In the genomic region with DNA sequence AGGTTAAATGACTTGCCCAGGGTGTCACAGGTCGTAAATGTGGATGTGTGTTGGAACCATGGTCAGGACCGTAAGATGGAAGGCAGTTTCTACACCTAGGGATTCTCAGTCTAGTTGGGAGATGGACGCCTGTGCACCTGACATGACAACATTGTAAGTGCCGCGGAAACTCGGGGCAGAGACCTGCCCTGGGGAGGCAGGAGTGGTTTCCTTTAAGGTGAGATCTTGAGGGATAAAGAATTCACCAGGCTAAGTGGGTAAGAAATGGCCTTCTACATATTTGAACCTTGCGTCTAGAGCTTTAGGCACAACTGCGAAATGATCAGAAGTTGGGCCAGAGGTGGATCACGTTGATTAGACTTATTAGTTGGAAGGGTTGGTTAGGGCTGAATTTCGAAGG, we compare ENCODE assay signal across 12 cellular contexts. TPM values are rescaled to one million over a fixed set of nuclear protein-coding genes. Genes with fewer than 3 reads are reported as not detected.
A peak's percentile ranks its signal among the peaks of the same experiment; 100 is the strongest.
DNase-seq lines count a peak whose midpoint lies in the region; ATAC-seq and TF ChIP-seq lines count a peak whose summit lies in the region.
"Had no signal": no experiment of that assay in that cellular context is flagged by ENCODE, and none has a peak within 500 bp of the region (broad histone marks: within the 10 kb centered on the region; RNA-seq: fewer than 3 reads in every experiment).

No MANE protein-coding gene starts in this region.

- H2BK15ac ChIP-seq in H9 (ENCODE audit: low read depth, low read length), result no peak overlapping the region

- POLR2A ChIA-PET in activated naive CD8-positive, alpha-beta T cell treated with anti-CD3 and anti-CD28 coated beads, Interleukin-2, amount 10 ng/mL, durations not matched to agents 7 days and 5 days (lab: Charles Lee), result interaction anchor here (0.8 to 1.1 kb wide), 2 partner anchors 11 to 17 kb away, joined by 3 to 4 read pairs; no protein-coding TSS in a partner anchor
- POLR2A ChIA-PET in naive thymus-derived CD4-positive, alpha-beta T cell (lab: Charles Lee), result interaction anchor here (0.6 to 1.6 kb wide), 9 partner anchors 15 to 104 kb away, joined by 3 to 7 read pairs (median 3); partner anchors contain the start of gene ATG16L1

- no peak overlapping the region for H3K18ac ChIP-seq in H9 (ENCODE audit: insufficient read length, low read depth, low read length)

- no peak overlapping the region for H2AK5ac ChIP-seq in H9 (ENCODE audit: insufficient read length, low read length)

- H3K79me1 ChIP-seq in H9 (ENCODE audit: insufficient read depth, low read depth, low read length, poor library complexity, severe bottlenecking), result no peaks in the 10 kb centered on the region

- peak overlapping the region; percentile 92 for H3K4me2 ChIP-seq in H9 (ENCODE audit: insufficient read depth, insufficient read length, low read length)

- H2BK20ac ChIP-seq in H9 (ENCODE audit: low read depth, low read length, poor library complexity, severe bottlenecking), result no peak overlapping the region

- no CpG with 5 or more reads among the region's 10 CpGs for WGBS in H9 (ENCODE audit: extremely low coverage, insufficient read length, low lambda C conversion rate)

- H3K23ac ChIP-seq in H9 (ENCODE audit: insufficient read length, low read depth, low read length), result no peak overlapping the region

- H3K36me3 Mint-ChIP-seq in H9 (ENCODE audit: insufficient read depth in 1 of 3, low read depth in 3 of 3), result peaks cover 3 to 10% (median 5%) of the 10 kb centered on the region in 3 experiments; a peak in 5 of 7 replicates
- peaks cover 30% of the 10 kb centered on the region for H3K36me3 Mint-ChIP-seq in activated naive CD8-positive, alpha-beta T cell treated with anti-CD3 and anti-CD28 coated beads, Interleukin-2, amount 10 ng/mL, durations not matched to agents 7 days and 5 days
- H3K36me3 Mint-ChIP-seq in naive thymus-derived CD4-positive, alpha-beta T cell, result peaks cover 3 to 24% (median 15%) of the 10 kb centered on the region in 5 donors

- no peak overlapping the region; a peak in 1 of 7 replicates for H3K27ac Mint-ChIP-seq in H9
- peak overlapping the region; percentile 22 for H3K27ac Mint-ChIP-seq in activated naive CD8-positive, alpha-beta T cell treated with anti-CD3 and anti-CD28 coated beads, Interleukin-2, amount 10 ng/mL, durations not matched to agents 7 days and 5 days
- peak overlapping the region in 8 of 9 donors; percentile 73 to 96 (median 92) for H3K27ac Mint-ChIP-seq in naive thymus-derived CD4-positive, alpha-beta T cell

- ATAC-seq in activated naive CD8-positive, alpha-beta T cell treated with anti-CD3 and anti-CD28 coated beads, Interleukin-2, amount 10 ng/mL, durations not matched to agents 7 days and 5 days (ENCODE audit: low read depth), result no peak
- ATAC-seq in naive thymus-derived CD4-positive, alpha-beta T cell, result no peak

- no peak overlapping the region for H3K27ac ChIP-seq in H9 (ENCODE audit: insufficient read length, low read depth, low read length)
- H3K27ac ChIP-seq in naive thymus-derived CD4-positive, alpha-beta T cell (ENCODE audit: low read depth, low read length), result no peak overlapping the region

- H3K36me3 ChIP-seq in BE2C, result peaks cover 3% of the 10 kb centered on the region; the same call in 1 of the 2 replicates
- peaks cover 0 to 3% (median 0%) of the 10 kb centered on the region in 3 experiments for H3K36me3 ChIP-seq in naive thymus-derived CD4-positive, alpha-beta T cell (ENCODE audit: control insufficient read depth in 2 of 3, insufficient read depth in 3 of 3, low read length in 3 of 3)
- H3K36me3 ChIP-seq: tibial nerve had no signal

- H3K9me3 ChIP-seq in BE2C, result no peaks in the 10 kb centered on the region
- H3K9me3 ChIP-seq in H9 (ENCODE audit: control insufficient read depth, low read depth, low read length), result no peaks in the 10 kb centered on the region
- no peaks in the 10 kb centered on the region for H3K9me3 ChIP-seq in naive thymus-derived CD4-positive, alpha-beta T cell (ENCODE audit: control insufficient read depth in 2 of 3, low read length in 3 of 3)
- H3K9me3 ChIP-seq: tibial nerve had no signal

- H3K23me2 ChIP-seq in H9 (ENCODE audit: insufficient read length, low read depth, low read length, poor library complexity, severe bottlenecking), result peaks cover 13% of the 10 kb centered on the region

- H3K4ac ChIP-seq in H9 (ENCODE audit: low read depth, low read length), result no peak overlapping the region

- H3K9ac ChIP-seq in H9 (ENCODE audit: extremely low read depth, insufficient read length, low read length), result no peak overlapping the region

- intact Hi-C loops in naive thymus-derived CD4-positive, alpha-beta T cell (cut with micrococcal nuclease), result loop anchor here (1.0 to 5.0 kb wide), 8 partner anchors 17 to 88 kb away; no protein-coding TSS in a partner anchor

- peak overlapping the region; percentile 89 for H3K4me3 ChIP-seq in BE2C (ENCODE audit: low read depth, low read length)
- H3K4me3 ChIP-seq in naive thymus-derived CD4-positive, alpha-beta T cell (ENCODE audit: low read length), result peak overlapping the region; percentile 44

- H2BK120ac ChIP-seq in H9 (ENCODE audit: low read depth, low read length, poor library complexity, severe bottlenecking), result no peak overlapping the region

- H3K4me1 ChIP-seq in BE2C (peaks cover 28% of the 10 kb centered on the region), H9 (ENCODE audit: insufficient read depth, low read length) (no peaks in the 10 kb centered on the region; the same call in 1 of the 2 replicates)
- peaks cover 39 to 42% of the 10 kb centered on the region in 2 donors for H3K4me1 ChIP-seq in naive thymus-derived CD4-positive, alpha-beta T cell (ENCODE audit: control insufficient read depth in 2 of 2, insufficient read depth in 2 of 2, low read length in 2 of 2)

- no peak overlapping the region for H2BK12ac ChIP-seq in H9 (ENCODE audit: insufficient read length, low read depth, low read length)

- peaks cover 18 to 19% of the 10 kb centered on the region in 2 experiments for H3K4me1 Mint-ChIP-seq in H9
- H3K4me1 Mint-ChIP-seq in activated naive CD8-positive, alpha-beta T cell treated with anti-CD3 and anti-CD28 coated beads, Interleukin-2, amount 10 ng/mL, durations not matched to agents 7 days and 5 days, result peaks cover 56% of the 10 kb centered on the region
- H3K4me1 Mint-ChIP-seq in naive thymus-derived CD4-positive, alpha-beta T cell, result peaks cover 62 to 75% (median 67%) of the 10 kb centered on the region in 7 donors

- no peak overlapping the region for H3K56ac ChIP-seq in H9 (ENCODE audit: insufficient read length, low read depth, low read length)

- DNase-seq in BE2C, result no peak
- DNase-seq in H9, result no peak
- no peak for DNase-seq in activated naive CD8-positive, alpha-beta T cell treated with anti-CD3 and anti-CD28 coated beads, Interleukin-2, amount 10 ng/mL, durations not matched to agents 7 days and 5 days
- DNase-seq in naive thymus-derived CD4-positive, alpha-beta T cell, result no peak
- no peak for DNase-seq in NCI-H510A (lab: John Stamatoyannopoulos, UW)
- no peak for DNase-seq in NCI-H2081 treated with DMSO at 0.1 percent for 48 hours (lab: John Stamatoyannopoulos, UW)
- no peak for DNase-seq in GM19238 (ENCODE audit: insufficient read length, low spot score)
- no peak for DNase-seq in GM13976 (ENCODE audit: low spot score)
- DNase-seq: dermis blood vessel endothelial cell, MV-4-11 had no signal

- no peak overlapping the region for H4K91ac ChIP-seq in H9 (ENCODE audit: insufficient read length, low read depth, low read length)

- peaks cover 1% of the 10 kb centered on the region; the same call in 1 of the 2 replicates for H3K79me2 ChIP-seq in H9 (ENCODE audit: insufficient read depth, low read length)

- H3K27me3 Mint-ChIP-seq in H9 (ENCODE audit: low read depth), result peaks cover 48% of the 10 kb centered on the region
- H3K27me3 Mint-ChIP-seq in activated naive CD8-positive, alpha-beta T cell treated with anti-CD3 and anti-CD28 coated beads, Interleukin-2, amount 10 ng/mL, durations not matched to agents 7 days and 5 days, result no peaks in the 10 kb centered on the region
- no peaks in the 10 kb centered on the region for H3K27me3 Mint-ChIP-seq in naive thymus-derived CD4-positive, alpha-beta T cell

- CTCF ChIA-PET in naive thymus-derived CD4-positive, alpha-beta T cell (lab: Charles Lee), result interaction anchor here (0.8 to 2.4 kb wide), 4 partner anchors 29 to 109 kb away, joined by 3 to 14 read pairs (median 6); no protein-coding TSS in a partner anchor

- H3K27me3 ChIP-seq in BE2C, result no peaks in the 10 kb centered on the region
- H3K27me3 ChIP-seq in H9 (ENCODE audit: insufficient read depth, low read length), result peaks cover 5% of the 10 kb centered on the region; the same call in 1 of the 2 replicates
- no peaks in the 10 kb centered on the region for H3K27me3 ChIP-seq in naive thymus-derived CD4-positive, alpha-beta T cell (ENCODE audit: control insufficient read depth in 2 of 2, insufficient read depth in 2 of 2, low read length in 2 of 2)
- H3K27me3 ChIP-seq: tibial nerve had no signal

- H3K14ac ChIP-seq in H9 (ENCODE audit: insufficient read depth, low read length), result no peak overlapping the region

- in situ Hi-C loops in GM13976 (cut with MboI; ENCODE audit: low sequenced_read_pairs, unreplicated experiment), result no loop called here

- TF ChIP-seq CTCF in BE2C (IDR thresholded peaks at IDR 0.05; ENCODE audit: low read depth, low read length) (no peak), H9 (conservative IDR thresholded peaks at IDR 0.05) (no peak), GM13976 (IDR thresholded peaks at IDR 0.05; ENCODE audit: borderline replicate concordance, control extremely low read depth, extremely low read depth, insufficient read depth, missing control alignments) (no peak)

- peaks cover 3% of the 10 kb centered on the region in 2 experiments; a peak in 1 of 5 replicates for H3K9me3 Mint-ChIP-seq in H9
- H3K9me3 Mint-ChIP-seq in activated naive CD8-positive, alpha-beta T cell treated with anti-CD3 and anti-CD28 coated beads, Interleukin-2, amount 10 ng/mL, durations not matched to agents 7 days and 5 days, result no peaks in the 10 kb centered on the region
- peaks cover 0 to 3% (median 0%) of the 10 kb centered on the region in 11 donors for H3K9me3 Mint-ChIP-seq in naive thymus-derived CD4-positive, alpha-beta T cell

- H2AFZ ChIP-seq in H9 (ENCODE audit: low read length), result no peak overlapping the region

- peak overlapping the region; percentile 76 to 86 for H3K4me3 Mint-ChIP-seq in H9
- peak overlapping the region; percentile 75 for H3K4me3 Mint-ChIP-seq in activated naive CD8-positive, alpha-beta T cell treated with anti-CD3 and anti-CD28 coated beads, Interleukin-2, amount 10 ng/mL, durations not matched to agents 7 days and 5 days
- peak overlapping the region; percentile 91 to 98 (median 94) for H3K4me3 Mint-ChIP-seq in naive thymus-derived CD4-positive, alpha-beta T cell

- no peaks in the 10 kb centered on the region for H4K20me1 ChIP-seq in H9 (ENCODE audit: control insufficient read depth, insufficient read depth, insufficient read length)

- no peak overlapping the region for H3T11ph ChIP-seq in H9 (ENCODE audit: low read length)

- no peak overlapping the region for H4K8ac ChIP-seq in H9 (replicated peaks; ENCODE audit: insufficient read length, low read depth, low read length)

- no peak overlapping the region for H2BK5ac ChIP-seq in H9 (ENCODE audit: insufficient read length, low read length)

- no peak overlapping the region for H4K5ac ChIP-seq in H9 (ENCODE audit: insufficient read length, low read depth, low read length)

RNA-seq across cellular contexts. Expression of gene DGKD, which starts 1.6 kb away (rescaled TPM):
- polyA plus RNA-seq in BE2C (2012; ENCODE audit: insufficient read depth, insufficient read length, low read depth), result 76.3 TPM
- total RNA-seq in H9 (2021), result 18.1 and 20.7 TPM in 2 replicates
- total RNA-seq in activated naive CD8-positive, alpha-beta T cell treated with anti-CD3 and anti-CD28 coated beads, Interleukin-2, amount 10 ng/mL, durations not matched to agents 7 days and 5 days, result 100 to 1,000 TPM; 114 to 132 TPM
- 100 to 1,000 TPM in 4 of 5 experiments, 10 to 100 TPM in 1; 61.6 to 252 (median 213) TPM for total RNA-seq in naive thymus-derived CD4-positive, alpha-beta T cell
- polyA plus RNA-seq in naive thymus-derived CD4-positive, alpha-beta T cell, result 10 to 100 TPM; 25.8 to 41.0 TPM

RNA-seq across cellular contexts. Expression of gene SAG, which starts 48.3 kb away (rescaled TPM):
- polyA plus RNA-seq in BE2C (2012; ENCODE audit: insufficient read depth, insufficient read length, low read depth), result 0.14 TPM
- total RNA-seq in H9 (2021), result not detected in 2 replicates
- total RNA-seq in activated naive CD8-positive, alpha-beta T cell treated with anti-CD3 and anti-CD28 coated beads, Interleukin-2, amount 10 ng/mL, durations not matched to agents 7 days and 5 days, result under 1 TPM in 1 of 2 experiments, not detected in 1; 0.45 TPM
- under 1 TPM in 3 of 5 experiments, not detected in 2; 0.05 to 0.65 (median 0.10) TPM for total RNA-seq in naive thymus-derived CD4-positive, alpha-beta T cell
- polyA plus RNA-seq in naive thymus-derived CD4-positive, alpha-beta T cell, result not detected
- total RNA-seq: Daoy, dermis blood vessel endothelial cell, tibial nerve had no signal

Comparison
In these comparisons a context has a peak if more than half of its experiments do, and no peak if none do; other contexts are left out.
1. H3K27ac Mint-ChIP-seq: peak in activated naive CD8-positive, alpha-beta T cell treated with anti-CD3 and anti-CD28 coated beads, Interleukin-2, amount 10 ng/mL, durations not matched to agents 7 days and 5 days (single experiment) and naive thymus-derived CD4-positive, alpha-beta T cell (8 of 9); none in H9 (0 of 3).
2. Peak in every context shown above with its lines, with median percentiles within 50 percentile points of each other: H3K4me3 Mint-ChIP-seq.